In the genomic region with DNA sequence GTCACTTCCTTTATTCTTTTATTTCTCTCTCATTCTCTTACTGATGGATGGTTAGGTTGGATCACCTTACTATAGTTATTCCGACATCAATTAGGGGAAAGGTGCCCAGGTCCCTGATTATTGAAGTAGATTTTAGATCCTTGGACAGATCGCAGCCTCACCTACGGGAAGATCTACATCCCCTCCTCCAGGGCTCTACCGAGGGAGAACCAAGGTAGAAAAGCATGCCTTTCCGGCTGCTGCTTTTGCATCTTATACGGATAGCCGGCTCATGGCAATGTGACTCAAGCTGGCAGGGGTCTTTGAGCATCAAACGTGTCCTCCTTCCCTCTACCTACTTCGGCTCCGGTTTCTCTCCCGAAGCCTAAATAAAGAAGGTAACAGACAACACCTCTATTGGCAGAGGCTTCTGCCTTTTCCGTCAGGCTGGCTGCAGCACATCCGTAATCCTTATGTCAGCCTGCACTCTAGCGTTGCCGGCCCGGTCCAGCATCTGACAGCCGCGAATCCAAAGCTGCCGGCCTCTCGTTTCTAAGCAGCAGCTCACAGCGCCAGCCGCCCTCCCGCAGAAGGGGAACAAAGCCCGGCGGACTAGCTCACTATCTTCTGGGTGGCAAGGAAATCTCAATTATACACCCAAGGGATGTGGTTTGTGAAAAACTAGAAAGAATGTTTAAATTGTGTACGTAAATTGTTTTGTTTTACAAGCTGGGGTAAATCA, we compare ENCODE assay signal across 1 cellular context.
TF ChIP-seq lines count a peak whose summit lies in the region.

No MANE protein-coding gene starts in this region.

TF ChIP-seq in K562, 482 proteins besides CTCF, POLR2A, EP300 and RAD21 (continued from another document):
- TF ChIP-seq, protein P1, sequence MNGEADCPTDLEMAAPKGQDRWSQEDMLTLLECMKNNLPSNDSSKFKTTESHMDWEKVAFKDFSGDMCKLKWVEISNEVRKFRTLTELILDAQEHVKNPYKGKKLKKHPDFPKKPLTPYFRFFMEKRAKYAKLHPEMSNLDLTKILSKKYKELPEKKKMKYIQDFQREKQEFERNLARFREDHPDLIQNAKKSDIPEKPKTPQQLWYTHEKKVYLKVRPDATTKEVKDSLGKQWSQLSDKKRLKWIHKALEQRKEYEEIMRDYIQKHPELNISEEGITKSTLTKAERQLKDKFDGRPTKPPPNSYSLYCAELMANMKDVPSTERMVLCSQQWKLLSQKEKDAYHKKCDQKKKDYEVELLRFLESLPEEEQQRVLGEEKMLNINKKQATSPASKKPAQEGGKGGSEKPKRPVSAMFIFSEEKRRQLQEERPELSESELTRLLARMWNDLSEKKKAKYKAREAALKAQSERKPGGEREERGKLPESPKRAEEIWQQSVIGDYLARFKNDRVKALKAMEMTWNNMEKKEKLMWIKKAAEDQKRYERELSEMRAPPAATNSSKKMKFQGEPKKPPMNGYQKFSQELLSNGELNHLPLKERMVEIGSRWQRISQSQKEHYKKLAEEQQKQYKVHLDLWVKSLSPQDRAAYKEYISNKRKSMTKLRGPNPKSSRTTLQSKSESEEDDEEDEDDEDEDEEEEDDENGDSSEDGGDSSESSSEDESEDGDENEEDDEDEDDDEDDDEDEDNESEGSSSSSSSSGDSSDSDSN (IDR thresholded peaks at IDR 0.05; ENCODE audit: borderline replicate concordance in 1 of 2, low read depth in 2 of 2, low read length in 2 of 2), result no peak
- TF ChIP-seq SRSF9 (IDR thresholded peaks at IDR 0.05; ENCODE audit: borderline replicate concordance, low read depth, low read length) (no peak), BRCA1 (IDR thresholded peaks at IDR 0.05) (no peak), BRCA1 (CRISPR knock-in tag; IDR thresholded peaks at IDR 0.05) (no peak), ZNF324 (CRISPR knock-in tag; IDR thresholded peaks at IDR 0.05) (no peak), TAF1 (IDR thresholded peaks at IDR 0.05; ENCODE audit: control insufficient read depth, extremely low read depth, insufficient read depth, low read length, severe bottlenecking) (no peak)
TF ChIP-seq in K562: peak in this region for 0.
